ENCODE assay signal across 18 cellular contexts in genomic region chr3:196210673-196211556, GRCh38. TPM values are rescaled to one million over a fixed set of nuclear protein-coding genes. Genes with fewer than 3 reads are reported as not detected.
DNase-seq lines count a peak whose midpoint lies in the region; ATAC-seq and TF ChIP-seq lines count a peak whose summit lies in the region.
"Had no signal": no experiment of that assay in that cellular context is flagged by ENCODE, and none has a peak within 500 bp of the region (broad histone marks: within the 10 kb centered on the region; RNA-seq: fewer than 3 reads in every experiment).

Gene ZDHHC19 (minus strand): TSS chr3:196211400. CDS start chr3:196211315, 85 bp downstream.

- H3K27ac Mint-ChIP-seq in chondrocyte (ENCODE audit: unreplicated experiment) (peak within 1 kb of the TSS; percentile 36), naive B cell (peak within 1 kb of the TSS in 5 of 6 donors; percentile 37 to 88 (median 81))
- H3K27ac Mint-ChIP-seq in stimulated activated naive B cell treated with anti-CD40 and anti-IgM and Interleukin-4, amounts not matched to agents 10 μg/mL and 1 μg/mL and 100 μg/mL, for 72 hours: peak within 1 kb of the TSS; percentile 65

- no peak for ATAC-seq in IMR-90 (ENCODE audit: low read depth)
- ATAC-seq in naive B cell (ENCODE audit: low read depth in 2 of 2): no peak
- ATAC-seq in stimulated activated naive B cell treated with anti-CD40 and anti-IgM and Interleukin-4, amounts not matched to agents 10 μg/mL and 1 μg/mL and 100 μg/mL, for 72 hours (replicated peaks): no peak
- no peak for ATAC-seq in HG03354 (IDR thresholded peaks at IDR 0.05; ENCODE audit: poor library complexity, severe bottlenecking, unreplicated experiment)

- H2AK5ac ChIP-seq in IMR-90 (ENCODE audit: low read depth, low read length): no peak within 1 kb of the TSS

- no peaks in the 10 kb centered on the region for H3K9me3 Mint-ChIP-seq in chondrocyte (ENCODE audit: low read depth)
- H3K9me3 Mint-ChIP-seq in naive B cell: no peaks in the 10 kb centered on the region
- peaks cover 0 to 2% of the 10 kb centered on the region in 2 donors for H3K9me3 Mint-ChIP-seq in stimulated activated naive B cell treated with anti-CD40 and anti-IgM and Interleukin-4, amounts not matched to agents 10 μg/mL and 1 μg/mL and 100 μg/mL, for 72 hours

- H3K4ac ChIP-seq in IMR-90 (ENCODE audit: low read depth, low read length): no peak within 1 kb of the TSS

- in situ Hi-C loops in IMR-90 (cut with MboI; ENCODE audit: low sequenced_read_pairs): no loop called here

- no peak within 1 kb of the TSS for H3K23ac ChIP-seq in IMR-90 (ENCODE audit: low read depth, low read length)

- H3K9me3 ChIP-seq in IMR-90 (ENCODE audit: control insufficient read depth, insufficient read depth, low read length): 0 out of 2 replicates have a peak, but pooled peaks cover 1% of the 10 kb centered on the region
- H3K9me3 ChIP-seq: SJCRH30 had no signal

- H2BK20ac ChIP-seq in IMR-90 (ENCODE audit: low read depth, low read length): no peak within 1 kb of the TSS

- no peak for DNase-seq in IMR-90
- DNase-seq in chondrocyte (ENCODE audit: low spot score): peak; percentile 58
- DNase-seq in naive B cell: no peak
- DNase-seq in stimulated activated naive B cell treated with anti-CD40 and anti-IgM and Interleukin-4, amounts not matched to agents 10 μg/mL and 1 μg/mL and 100 μg/mL, for 72 hours: no peak
- no peak for DNase-seq in NCI-H774 (lab: John Stamatoyannopoulos, UW)
- no peak for DNase-seq in ecto neural progenitor cell (ENCODE audit: low spot score)
- DNase-seq: AML-193, DMS79 treated with DMSO at 0.1 percent for 48 hours, KG1, MV-4-11, NCI-H1694 treated with DMSO at 0.1 percent for 48 hours, NCI-H2107, NCI-H226, NCI-H524, SJCRH30 had no signal

- no peak within 1 kb of the TSS for H4K8ac ChIP-seq in IMR-90 (ENCODE audit: low read depth in 2 of 2, low read length in 2 of 2)

- peaks cover 3% of the 10 kb centered on the region; the same call in 1 of the 2 replicates for H3K4me1 ChIP-seq in IMR-90 (ENCODE audit: control insufficient read depth, insufficient read depth, low read length)
- H3K4me1 ChIP-seq: SJCRH30 had no signal

- H4K20me1 ChIP-seq in IMR-90 (ENCODE audit: insufficient read depth, low read length): no peaks in the 10 kb centered on the region

- H3K27me3 Mint-ChIP-seq in chondrocyte (ENCODE audit: low read depth) (peaks cover 2% of the 10 kb centered on the region), naive B cell (no peaks in the 10 kb centered on the region)
- H3K27me3 Mint-ChIP-seq in stimulated activated naive B cell treated with anti-CD40 and anti-IgM and Interleukin-4, amounts not matched to agents 10 μg/mL and 1 μg/mL and 100 μg/mL, for 72 hours: no peaks in the 10 kb centered on the region

- no peak within 1 kb of the TSS for H2AK9ac ChIP-seq in IMR-90 (replicated peaks; ENCODE audit: low read depth, low read length, poor library complexity)

- H3K36me3 Mint-ChIP-seq in chondrocyte (ENCODE audit: low read depth): no peaks in the 10 kb centered on the region
- H3K36me3 Mint-ChIP-seq in naive B cell: no peaks in the 10 kb centered on the region
- H3K36me3 Mint-ChIP-seq in stimulated activated naive B cell treated with anti-CD40 and anti-IgM and Interleukin-4, amounts not matched to agents 10 μg/mL and 1 μg/mL and 100 μg/mL, for 72 hours: no peaks in the 10 kb centered on the region

- BruUV-seq in IMR-90 (replicated peaks; lab: Mats Ljungman, UMichigan): no TSS peak

- H3K4me3 Mint-ChIP-seq in chondrocyte (ENCODE audit: unreplicated experiment): no peak within 1 kb of the TSS
- H3K4me3 Mint-ChIP-seq in naive B cell: peak within 1 kb of the TSS in 2 of 8 donors; percentile 12 to 32
- no peak within 1 kb of the TSS for H3K4me3 Mint-ChIP-seq in stimulated activated naive B cell treated with anti-CD40 and anti-IgM and Interleukin-4, amounts not matched to agents 10 μg/mL and 1 μg/mL and 100 μg/mL, for 72 hours

- H3K56ac ChIP-seq in IMR-90 (ENCODE audit: extremely low read depth, insufficient read depth, low read length): no peak within 1 kb of the TSS

- no peak within 1 kb of the TSS for H3K4me3 ChIP-seq in IMR-90 (ENCODE audit: insufficient read depth, low read depth, low read length)
- H3K4me3 ChIP-seq: SJCRH30 had no signal

- peaks cover 18% of the 10 kb centered on the region for H3K27me3 ChIP-seq in IMR-90 (ENCODE audit: control insufficient read depth, insufficient read depth, low read length)
- H3K27me3 ChIP-seq: SJCRH30 had no signal

- H3K18ac ChIP-seq in IMR-90 (ENCODE audit: low read depth, low read length): no peak within 1 kb of the TSS

- dilution Hi-C loops in IMR-90 (cut with HindIII; ENCODE audit: low sequenced_read_pairs, unreplicated experiment): no loop called here

- peak within 1 kb of the TSS; percentile 61 for H2AFZ ChIP-seq in IMR-90 (replicated peaks; ENCODE audit: low read length, poor library complexity)

- POLR2A ChIA-PET in IMR-90 (lab: Charles Lee; ENCODE audit: unreplicated experiment): no interaction called here

- no peaks in the 10 kb centered on the region for H3K79me1 ChIP-seq in IMR-90 (ENCODE audit: low read depth in 1 of 2, low read length in 2 of 2)

- H3K4me1 Mint-ChIP-seq in chondrocyte (ENCODE audit: low read depth) (peaks cover 9% of the 10 kb centered on the region), naive B cell (peaks cover 16 to 26% (median 17%) of the 10 kb centered on the region in 3 donors)
- H3K4me1 Mint-ChIP-seq in stimulated activated naive B cell treated with anti-CD40 and anti-IgM and Interleukin-4, amounts not matched to agents 10 μg/mL and 1 μg/mL and 100 μg/mL, for 72 hours: peaks cover 12 to 17% of the 10 kb centered on the region in 2 donors

- H4K91ac ChIP-seq in IMR-90 (ENCODE audit: insufficient read depth, low read depth, low read length): no peak within 1 kb of the TSS

- H3K27ac ChIP-seq in IMR-90 (ENCODE audit: insufficient read depth, low read length): no peak within 1 kb of the TSS
- H3K27ac ChIP-seq: C4-2B, SJCRH30 had no signal

- 60% methylated on average over 15 of the region's 23 CpGs; no CpG with 5 or more reads in 1 of the 2 experiments for WGBS in IMR-90 (ENCODE audit: extremely low coverage in 2 of 2, insufficient read length in 1 of 2), 2 experiments

- H2BK120ac ChIP-seq in IMR-90 (ENCODE audit: low read depth, low read length): no peak within 1 kb of the TSS

- no peak within 1 kb of the TSS for H3K9ac ChIP-seq in IMR-90 (ENCODE audit: low read depth, low read length)

- TF ChIP-seq CTCF in IMR-90 (conservative IDR thresholded peaks at IDR 0.05; ENCODE audit: low read depth, low read length) (no peak), chondrocyte (IDR thresholded peaks at IDR 0.05) (no peak)

- CTCF ChIA-PET in IMR-90 (lab: Yijun Ruan, JAX): interaction anchor here (0.6 kb wide), 1 partner anchor 21 kb away, joined by 3 read pairs; no protein-coding TSS in a partner anchor

- TF ChIP-seq POLR2A in IMR-90 (IDR thresholded peaks at IDR 0.05; ENCODE audit: low read depth, low read length): no peak

- H3K14ac ChIP-seq in IMR-90 (replicated peaks; ENCODE audit: low read depth, low read length): no peak within 1 kb of the TSS

- no peak within 1 kb of the TSS for H4K5ac ChIP-seq in IMR-90 (ENCODE audit: low read depth, low read length)

- H2BK5ac ChIP-seq in IMR-90 (ENCODE audit: low read depth, low read length, poor library complexity, severe bottlenecking): no peak within 1 kb of the TSS

- H2BK15ac ChIP-seq in IMR-90 (ENCODE audit: low read depth, low read length): no peak within 1 kb of the TSS

- intact Hi-C loops in IMR-90 (cut with micrococcal nuclease): no loop called here

- no peak for TF ChIP-seq RAD21 in IMR-90 (IDR thresholded peaks at IDR 0.05; ENCODE audit: low read length)

- H3K9me1 ChIP-seq in IMR-90 (ENCODE audit: insufficient read depth, low read length): no peaks in the 10 kb centered on the region; the same call in 1 of the 2 replicates

- H3K36me3 ChIP-seq in IMR-90 (ENCODE audit: control insufficient read depth, insufficient read depth, low read length): no peaks in the 10 kb centered on the region
- H3K36me3 ChIP-seq: SJCRH30 had no signal

- no peak within 1 kb of the TSS for H3K4me2 ChIP-seq in IMR-90 (ENCODE audit: low read depth, low read length)

TF ChIP-seq in IMR-90, 13 proteins besides CTCF, POLR2A, EP300 and RAD21:
- TF ChIP-seq SMC3 (IDR thresholded peaks at IDR 0.05; ENCODE audit: low read depth, low read length) (no peak), MAFK (IDR thresholded peaks at IDR 0.05; ENCODE audit: low read depth, low read length) (no peak), ELK1 (IDR thresholded peaks at IDR 0.05; ENCODE audit: borderline replicate concordance, low read depth, low read length) (no peak), FOS (IDR thresholded peaks at IDR 0.05; ENCODE audit: low read depth, low read length) (no peak), CEBPB (IDR thresholded peaks at IDR 0.05; ENCODE audit: low read depth, low read length) (no peak)
TF ChIP-seq in IMR-90: peak in this region for 0.

RNA-seq across cellular contexts. Expression of gene ZDHHC19, which starts in this region (rescaled TPM):
- total RNA-seq in IMR-90 (2012; rRNA removed) (not detected in 2 replicates), chondrocyte (not detected in 3 replicates)
- polyA plus RNA-seq in IMR-90 (2012; rRNA removed) (0.09 TPM in 1 of 2 replicates, not detected in the other), naive B cell (ENCODE audit: low read depth in 6 of 6) (10 to 100 TPM in 5 of 6 donors, 1 to 10 TPM in 1; 4.7 to 39.3 (median 13.1) TPM)
- polyA plus RNA-seq in IMR-90 (2012; cell fraction: cytosol; rRNA removed): not detected in 2 replicates
- 0.07 and 0.28 TPM in 2 replicates for polyA plus RNA-seq in IMR-90 (2012; cell fraction: nucleus; rRNA removed; ENCODE audit: low replicate concordance)
- total RNA-seq: G401, SJCRH30 had no signal

Comparison
In these comparisons a context has a peak if more than half of its experiments do, and no peak if none do; other contexts are left out.
1. RNA of gene ZDHHC19 (polyA plus RNA-seq): 4.7 to 39.3 TPM in naive B cell; 0.07 to 0.28 TPM in IMR-90; every median in the first group is over 4 times any median in the second.
2. Peak in DNase-seq in chondrocyte; RNA of the gene not detected or under 1 TPM.
3. Peak in every context shown above with its lines, with median percentiles within 50 percentile points of each other: H3K27ac Mint-ChIP-seq.